Comparison of ENCODE assay signal across 8 cellular contexts in genomic region chr10:74991435-74991834, GRCh38.
A peak's percentile ranks its signal among the peaks of the same experiment; 100 is the strongest.
DNase-seq lines count a peak whose midpoint lies in the region; ATAC-seq, FAIRE-seq and TF ChIP-seq lines count a peak whose summit lies in the region.

No MANE protein-coding gene starts in this region.

- CTCF ChIA-PET in A673 (lab: Charles Lee): no interaction called here

- peak; percentile 57 for DNase-seq in A673 (ENCODE audit: low spot score)
- DNase-seq in RCC 7860 (ENCODE audit: low spot score): peak; percentile 58
- DNase-seq in glomerular endothelial cell (ENCODE audit: extremely low read depth, low read depth, low spot score): peak; percentile 4
- DNase-seq in NCI-H2107 treated with DMSO at 0.1 percent for 48 hours (lab: John Stamatoyannopoulos, UW; ENCODE audit: unreplicated experiment): no peak

- H3K4me3 ChIP-seq in A673 (ENCODE audit: low read depth, low read length, poor library complexity, severe bottlenecking) (no peak overlapping the region), GM12875 (ENCODE audit: low read depth, low read length) (no peak overlapping the region)

- peak; percentile 52 for TF ChIP-seq CTCF in A673 (conservative IDR thresholded peaks at IDR 0.05; ENCODE audit: low read depth, low read length)
- peak; percentile 32; the same call in 1 of the 2 replicates for TF ChIP-seq CTCF in GM12875 (IDR thresholded peaks at IDR 0.05; ENCODE audit: borderline replicate concordance, insufficient read depth, low read depth, low read length)

- H3K36me3 ChIP-seq in A673 (ENCODE audit: insufficient read depth, low read length, poor library complexity, severe bottlenecking): no peaks in the 10 kb centered on the region

- no peaks in the 10 kb centered on the region for H3K9me3 ChIP-seq in A673 (ENCODE audit: low read depth, low read length, poor library complexity, severe bottlenecking)

- H3K4me1 ChIP-seq in A673 (ENCODE audit: insufficient read depth, low read length, poor library complexity, severe bottlenecking): peaks cover 26% of the 10 kb centered on the region

- ATAC-seq in HG03039 (IDR thresholded peaks at IDR 0.05; ENCODE audit: unreplicated experiment): no peak
- ATAC-seq in GM19324 (IDR thresholded peaks at IDR 0.05; ENCODE audit: low FRiP score, unreplicated experiment): no peak
- no peak for ATAC-seq in HG02852 (IDR thresholded peaks at IDR 0.05; ENCODE audit: unreplicated experiment)

- peak; percentile 32 for FAIRE-seq in RCC 7860 (lab: Jason Lieb, UNC)

- H3K27me3 ChIP-seq in A673 (replicated peaks; ENCODE audit: insufficient read depth, low read depth, low read length, poor library complexity): no peaks in the 10 kb centered on the region

- H3K27ac ChIP-seq in A673 (ENCODE audit: low read depth, low read length, poor library complexity, severe bottlenecking): no peak overlapping the region

- BruUV-seq in A673 (replicated peaks; lab: Mats Ljungman, UMichigan): no TSS peak

- POLR2A ChIA-PET in A673 (lab: Charles Lee; ENCODE audit: low non-redundant PET): no interaction called here

- intact Hi-C loops in A673 (cut with micrococcal nuclease; ENCODE audit: unreplicated experiment): no loop called here
